Comparison of ENCODE assay signal across 1 cellular context in the genomic region with DNA sequence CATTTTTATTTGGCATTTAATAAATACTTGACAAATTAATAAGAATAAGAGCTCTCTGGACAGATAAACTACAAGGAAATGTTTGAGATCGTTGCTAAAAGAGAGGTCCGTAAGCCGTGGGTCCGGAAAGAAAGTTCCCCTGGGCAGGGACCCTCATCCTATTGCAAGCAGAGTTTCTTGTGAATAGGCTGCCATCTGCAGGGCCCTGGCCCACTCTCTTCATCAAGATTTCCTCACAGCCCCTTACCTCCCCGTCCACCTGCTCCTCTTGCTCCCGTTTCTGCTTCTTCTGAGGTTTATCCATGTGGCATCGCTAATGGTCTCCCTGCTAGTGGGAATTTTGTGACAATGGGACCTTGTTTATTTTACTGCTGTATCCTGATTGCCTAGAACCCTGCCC.
A peak's percentile ranks its signal among the peaks of the same experiment; 100 is the strongest.
TF ChIP-seq lines count a peak whose summit lies in the region.

No MANE protein-coding gene starts in this region.

TF ChIP-seq in GM23338, 12 proteins besides CTCF, POLR2A, EP300 and RAD21:
- TF ChIP-seq, protein P1, sequence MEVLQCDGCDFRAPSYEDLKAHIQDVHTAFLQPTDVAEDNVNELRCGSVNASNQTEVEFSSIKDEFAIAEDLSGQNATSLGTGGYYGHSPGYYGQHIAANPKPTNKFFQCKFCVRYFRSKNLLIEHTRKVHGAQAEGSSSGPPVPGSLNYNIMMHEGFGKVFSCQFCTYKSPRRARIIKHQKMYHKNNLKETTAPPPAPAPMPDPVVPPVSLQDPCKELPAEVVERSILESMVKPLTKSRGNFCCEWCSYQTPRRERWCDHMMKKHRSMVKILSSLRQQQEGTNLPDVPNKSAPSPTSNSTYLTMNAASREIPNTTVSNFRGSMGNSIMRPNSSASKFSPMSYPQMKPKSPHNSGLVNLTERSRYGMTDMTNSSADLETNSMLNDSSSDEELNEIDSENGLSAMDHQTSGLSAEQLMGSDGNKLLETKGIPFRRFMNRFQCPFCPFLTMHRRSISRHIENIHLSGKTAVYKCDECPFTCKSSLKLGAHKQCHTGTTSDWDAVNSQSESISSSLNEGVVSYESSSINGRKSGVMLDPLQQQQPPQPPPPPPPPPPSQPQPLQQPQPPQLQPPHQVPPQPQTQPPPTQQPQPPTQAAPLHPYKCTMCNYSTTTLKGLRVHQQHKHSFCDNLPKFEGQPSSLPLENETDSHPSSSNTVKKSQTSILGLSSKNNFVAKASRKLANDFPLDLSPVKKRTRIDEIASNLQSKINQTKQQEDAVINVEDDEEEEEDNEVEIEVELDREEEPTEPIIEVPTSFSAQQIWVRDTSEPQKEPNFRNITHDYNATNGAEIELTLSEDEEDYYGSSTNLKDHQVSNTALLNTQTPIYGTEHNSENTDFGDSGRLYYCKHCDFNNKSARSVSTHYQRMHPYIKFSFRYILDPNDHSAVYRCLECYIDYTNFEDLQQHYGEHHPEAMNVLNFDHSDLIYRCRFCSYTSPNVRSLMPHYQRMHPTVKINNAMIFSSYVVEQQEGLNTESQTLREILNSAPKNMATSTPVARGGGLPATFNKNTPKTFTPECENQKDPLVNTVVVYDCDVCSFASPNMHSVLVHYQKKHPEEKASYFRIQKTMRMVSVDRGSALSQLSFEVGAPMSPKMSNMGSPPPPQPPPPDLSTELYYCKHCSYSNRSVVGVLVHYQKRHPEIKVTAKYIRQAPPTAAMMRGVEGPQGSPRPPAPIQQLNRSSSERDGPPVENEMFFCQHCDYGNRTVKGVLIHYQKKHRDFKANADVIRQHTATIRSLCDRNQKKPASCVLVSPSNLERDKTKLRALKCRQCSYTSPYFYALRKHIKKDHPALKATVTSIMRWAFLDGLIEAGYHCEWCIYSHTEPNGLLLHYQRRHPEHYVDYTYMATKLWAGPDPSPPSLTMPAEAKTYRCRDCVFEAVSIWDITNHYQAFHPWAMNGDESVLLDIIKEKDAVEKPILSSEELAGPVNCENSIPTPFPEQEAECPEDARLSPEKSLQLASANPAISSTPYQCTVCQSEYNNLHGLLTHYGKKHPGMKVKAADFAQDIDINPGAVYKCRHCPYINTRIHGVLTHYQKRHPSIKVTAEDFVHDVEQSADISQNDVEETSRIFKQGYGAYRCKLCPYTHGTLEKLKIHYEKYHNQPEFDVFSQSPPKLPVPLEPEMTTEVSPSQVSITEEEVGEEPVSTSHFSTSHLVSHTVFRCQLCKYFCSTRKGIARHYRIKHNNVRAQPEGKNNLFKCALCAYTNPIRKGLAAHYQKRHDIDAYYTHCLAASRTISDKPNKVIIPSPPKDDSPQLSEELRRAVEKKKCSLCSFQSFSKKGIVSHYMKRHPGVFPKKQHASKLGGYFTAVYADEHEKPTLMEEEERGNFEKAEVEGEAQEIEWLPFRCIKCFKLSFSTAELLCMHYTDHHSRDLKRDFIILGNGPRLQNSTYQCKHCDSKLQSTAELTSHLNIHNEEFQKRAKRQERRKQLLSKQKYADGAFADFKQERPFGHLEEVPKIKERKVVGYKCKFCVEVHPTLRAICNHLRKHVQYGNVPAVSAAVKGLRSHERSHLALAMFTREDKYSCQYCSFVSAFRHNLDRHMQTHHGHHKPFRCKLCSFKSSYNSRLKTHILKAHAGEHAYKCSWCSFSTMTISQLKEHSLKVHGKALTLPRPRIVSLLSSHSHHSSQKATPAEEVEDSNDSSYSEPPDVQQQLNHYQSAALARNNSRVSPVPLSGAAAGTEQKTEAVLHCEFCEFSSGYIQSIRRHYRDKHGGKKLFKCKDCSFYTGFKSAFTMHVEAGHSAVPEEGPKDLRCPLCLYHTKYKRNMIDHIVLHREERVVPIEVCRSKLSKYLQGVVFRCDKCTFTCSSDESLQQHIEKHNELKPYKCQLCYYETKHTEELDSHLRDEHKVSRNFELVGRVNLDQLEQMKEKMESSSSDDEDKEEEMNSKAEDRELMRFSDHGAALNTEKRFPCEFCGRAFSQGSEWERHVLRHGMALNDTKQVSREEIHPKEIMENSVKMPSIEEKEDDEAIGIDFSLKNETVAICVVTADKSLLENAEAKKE (CRISPR knock-in tag; IDR thresholded peaks at IDR 0.05): no peak
- TF ChIP-seq CREB1 (CRISPR knock-in tag; IDR thresholded peaks at IDR 0.05; ENCODE audit: low read depth) (no peak), ZNF331 (CRISPR knock-in tag; IDR thresholded peaks at IDR 0.05; ENCODE audit: low read depth) (no peak), NANOG (IDR thresholded peaks at IDR 0.05; ENCODE audit: borderline replicate concordance) (no peak), STAT1 (IDR thresholded peaks at IDR 0.05; ENCODE audit: unreplicated experiment) (no peak), JUNB (IDR thresholded peaks at IDR 0.05; ENCODE audit: unreplicated experiment) (peak; percentile 43), POLR2AphosphoS5 (IDR thresholded peaks at IDR 0.05; ENCODE audit: low read depth) (no peak)
TF ChIP-seq in GM23338: peak in this region for 1.
